Comparison of ENCODE assay signal across 2 cellular contexts in the genomic region with DNA sequence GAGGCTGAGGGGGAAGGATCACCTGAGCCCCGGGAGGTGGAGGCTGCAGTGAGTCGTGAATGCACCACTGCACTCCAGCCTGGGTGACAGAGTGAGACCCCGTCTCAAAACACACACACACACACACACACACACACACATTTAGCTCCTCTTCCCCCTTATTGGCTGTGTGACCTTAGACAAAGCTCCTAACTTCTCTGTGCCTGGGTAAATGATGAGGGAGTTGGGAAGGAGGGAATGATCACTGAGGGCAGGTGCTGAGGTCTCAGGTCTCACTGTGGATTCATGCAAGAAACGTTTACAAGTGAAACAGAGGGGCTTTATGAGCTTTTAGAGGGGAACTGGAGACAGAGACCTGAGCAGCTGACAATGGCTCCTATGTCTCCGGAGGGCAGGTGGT.
A peak's percentile ranks its signal among the peaks of the same experiment; 100 is the strongest.
TF ChIP-seq lines count a peak whose summit lies in the region.

No MANE protein-coding gene starts in this region.

TF ChIP-seq in HepG2, 621 proteins besides CTCF, POLR2A, EP300 and RAD21:
- TF ChIP-seq ZNF768 (CRISPR knock-in tag; IDR thresholded peaks at IDR 0.05) (peak; percentile 87), ARNT2 (CRISPR knock-in tag; IDR thresholded peaks at IDR 0.05; ENCODE audit: low read depth) (no peak)

TF ChIP-seq in K562, 482 proteins besides CTCF, POLR2A, EP300 and RAD21:
- TF ChIP-seq NR4A1 (CRISPR knock-in tag; IDR thresholded peaks at IDR 0.05) (no peak), NR4A1 (tag; IDR thresholded peaks at IDR 0.05) (no peak), BRD9 (IDR thresholded peaks at IDR 0.05; ENCODE audit: low read depth, partially characterized antibody) (no peak), BCOR (IDR thresholded peaks at IDR 0.05) (peak; percentile 81), SMARCA5 (IDR thresholded peaks at IDR 0.05) (peak; percentile 40; the same call in 1 of the 2 replicates), ZFP36 (IDR thresholded peaks at IDR 0.05; ENCODE audit: low read depth, low read length, partially characterized antibody) (peak; percentile 64), NCOA1 (IDR thresholded peaks at IDR 0.05; ENCODE audit: low read depth) (no peak), KDM1A (IDR thresholded peaks at IDR 0.05) (peak; percentile 11 to 53; a peak in 1 of 4 replicates), RBM25 (IDR thresholded peaks at IDR 0.05; ENCODE audit: low read depth, low read length, severe bottlenecking) (peak; percentile 31), CBX1 (IDR thresholded peaks at IDR 0.05; ENCODE audit: low read depth) (peak; percentile 12; the same call in 1 of the 2 replicates)
